Comparison of ENCODE assay signal across 11 cellular contexts in the genomic region with DNA sequence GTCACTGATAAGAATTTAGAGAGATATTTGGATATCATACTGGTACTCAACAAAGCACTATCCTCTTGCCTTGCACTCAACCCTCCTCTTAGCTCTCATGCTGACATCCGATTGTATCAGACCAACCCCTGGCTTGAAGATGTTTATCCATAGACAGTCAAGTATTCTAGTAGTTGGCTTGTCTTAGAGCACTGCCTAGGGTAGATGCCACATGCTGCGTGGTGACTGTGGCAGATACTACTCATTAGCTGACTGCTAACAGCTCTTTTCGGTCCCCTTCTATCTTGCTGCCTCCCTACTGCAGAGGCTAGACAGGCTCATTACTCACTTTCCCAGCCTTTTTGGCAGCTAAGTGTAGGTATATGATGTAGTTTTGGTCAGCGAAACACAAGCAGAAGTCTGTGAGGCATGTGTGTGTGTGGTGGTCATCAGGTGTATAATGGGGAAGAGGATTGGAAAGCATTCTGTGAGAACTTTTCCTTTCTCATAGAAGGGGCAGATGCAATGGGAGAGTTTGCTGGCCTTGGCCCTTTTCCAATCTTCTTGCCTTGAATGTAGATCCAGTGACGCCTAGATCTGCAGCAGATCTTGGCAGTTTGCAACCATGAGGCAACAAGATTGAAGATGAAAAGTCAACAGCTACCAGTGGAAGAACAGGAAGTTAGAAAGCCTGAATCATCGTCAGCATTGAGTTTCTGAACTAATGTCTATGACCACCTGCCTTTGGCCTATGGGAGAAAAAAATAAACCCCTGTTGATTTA. TPM values are rescaled to one million over a fixed set of nuclear protein-coding genes. Genes with fewer than 3 reads are reported as not detected.
DNase-seq lines count a peak whose midpoint lies in the region; ATAC-seq, FAIRE-seq and TF ChIP-seq lines count a peak whose summit lies in the region.
"Had no signal": no experiment of that assay in that cellular context is flagged by ENCODE, and none has a peak within 500 bp of the region (broad histone marks: within the 10 kb centered on the region; RNA-seq: fewer than 3 reads in every experiment).

No MANE protein-coding gene starts in this region.

- in situ Hi-C loops in GM13977 (cut with MboI; ENCODE audit: low pct_unique_long_range_greater_than_20kb, low sequenced_read_pairs, unreplicated experiment): no loop called here

- H3K27ac ChIP-seq in adipose tissue (ENCODE audit: low read depth, low read length) (peak overlapping the region; percentile 94), keratinocyte (ENCODE audit: control insufficient read depth, insufficient read depth, low read length) (no peak overlapping the region)
- H3K27ac ChIP-seq: SJCRH30 had no signal

- H3K9me1 ChIP-seq in keratinocyte (ENCODE audit: control insufficient read depth, extremely low read depth, insufficient read depth, low read length): no peaks in the 10 kb centered on the region

- H3K36me3 ChIP-seq in keratinocyte (ENCODE audit: control insufficient read depth in 2 of 2, extremely low read depth in 1 of 2, insufficient read depth in 2 of 2, low read length in 2 of 2): no peaks in the 10 kb centered on the region
- H3K36me3 ChIP-seq: SJCRH30 had no signal

- H3K9me3 Mint-ChIP-seq in stimulated activated naive CD8-positive, alpha-beta T cell treated with anti-CD3 and anti-CD28 coated beads, Interleukin-15, Interleukin-2, amounts not matched to agents 100 ng/mL and 50 ng/mL, for 24 hours: no peaks in the 10 kb centered on the region
- H3K9me3 Mint-ChIP-seq in stimulated activated naive CD8-positive, alpha-beta T cell treated with anti-CD3 and anti-CD28 coated beads, Interleukin-15, amount 100 ng/mL, for 72 hours: no peaks in the 10 kb centered on the region

- no peak overlapping the region for H3K4me3 ChIP-seq in keratinocyte (ENCODE audit: control insufficient read depth in 2 of 3, extremely low read depth in 1 of 3, insufficient read depth in 2 of 3, low read depth in 1 of 3, low read length in 3 of 3)
- H3K4me3 ChIP-seq: SJCRH30 had no signal

- FAIRE-seq in keratinocyte (lab: Jason Lieb, UNC): peak; percentile 29
- FAIRE-seq: D721Med had no signal

- no peaks in the 10 kb centered on the region for H4K20me1 ChIP-seq in keratinocyte (ENCODE audit: control insufficient read depth, extremely low read depth, insufficient read depth, low read length)

- H3K27me3 Mint-ChIP-seq in stimulated activated naive CD8-positive, alpha-beta T cell treated with anti-CD3 and anti-CD28 coated beads, Interleukin-15, Interleukin-2, amounts not matched to agents 100 ng/mL and 50 ng/mL, for 24 hours: no peaks in the 10 kb centered on the region
- H3K27me3 Mint-ChIP-seq in stimulated activated naive CD8-positive, alpha-beta T cell treated with anti-CD3 and anti-CD28 coated beads, Interleukin-15, amount 100 ng/mL, for 72 hours: no peaks in the 10 kb centered on the region
- H3K27me3 Mint-ChIP-seq: progenitor cell of endocrine pancreas had no signal

- H3K4me3 Mint-ChIP-seq in stimulated activated naive CD8-positive, alpha-beta T cell treated with anti-CD3 and anti-CD28 coated beads, Interleukin-15, Interleukin-2, amounts not matched to agents 100 ng/mL and 50 ng/mL, for 24 hours: no peak overlapping the region
- H3K4me3 Mint-ChIP-seq in stimulated activated naive CD8-positive, alpha-beta T cell treated with anti-CD3 and anti-CD28 coated beads, Interleukin-15, amount 100 ng/mL, for 72 hours: peak overlapping the region in 1 of 2 donors; percentile 19

- peaks cover 6% of the 10 kb centered on the region for H3K4me1 ChIP-seq in keratinocyte (ENCODE audit: control insufficient read depth, extremely low read depth, insufficient read depth, low read length)
- H3K4me1 ChIP-seq: SJCRH30 had no signal

- H3K9me3 ChIP-seq in keratinocyte (ENCODE audit: control insufficient read depth, low read depth, low read length): no peaks in the 10 kb centered on the region
- H3K9me3 ChIP-seq: SJCRH30 had no signal

- WGBS in adipose tissue, 3 donors: 62 to 77% (median 62%) methylated on average over 6 of the region's 6 CpGs

- TF ChIP-seq CTCF in keratinocyte (optimal IDR thresholded peaks at IDR 0.05 in 1 of 3, IDR thresholded peaks at IDR 0.05 in 1 of 3, conservative IDR thresholded peaks at IDR 0.05 in 1 of 3; ENCODE audit: extremely low read depth in 1 of 3, insufficient read depth in 2 of 3, low read length in 3 of 3) (no peak), GM13977 (IDR thresholded peaks at IDR 0.05; ENCODE audit: extremely low read depth, insufficient read depth, missing control alignments) (no peak)

- no peaks in the 10 kb centered on the region for H3K27me3 ChIP-seq in keratinocyte (ENCODE audit: control insufficient read depth, extremely low read depth, insufficient read depth, low read length)

- DNase-seq in stimulated activated naive CD8-positive, alpha-beta T cell treated with anti-CD3 and anti-CD28 coated beads, Interleukin-15, amount 100 ng/mL, for 72 hours: no peak
- DNase-seq in keratinocyte (ENCODE audit: low read depth, low spot score) (no peak), GM13977 (ENCODE audit: low spot score) (no peak)
- no peak for DNase-seq in activated CD4-positive, alpha-beta T cell treated with anti-CD3 and anti-CD28 coated beads, Interleukin-2, amount 50 U/mL, for 1 hour
- DNase-seq: SJCRH30 had no signal

- no peak overlapping the region for H2AFZ ChIP-seq in keratinocyte (ENCODE audit: control insufficient read depth, low read length)

- ATAC-seq in stimulated activated naive CD8-positive, alpha-beta T cell treated with anti-CD3 and anti-CD28 coated beads, Interleukin-15, amount 100 ng/mL, for 72 hours: no peak
- ATAC-seq in HG02981 (IDR thresholded peaks at IDR 0.05; ENCODE audit: unreplicated experiment) (no peak), GM21737 (IDR thresholded peaks at IDR 0.05; ENCODE audit: unreplicated experiment) (no peak)

- peaks cover 6% of the 10 kb centered on the region for H3K79me2 ChIP-seq in keratinocyte (ENCODE audit: control insufficient read depth, insufficient read depth, low read length)

- no peak overlapping the region for H3K4me2 ChIP-seq in keratinocyte (ENCODE audit: control insufficient read depth, extremely low read depth, insufficient read depth, low read depth, low read length)

- H3K9ac ChIP-seq in keratinocyte (ENCODE audit: control insufficient read depth, extremely low read depth, insufficient read depth, low read length): no peak overlapping the region

- dilution Hi-C loops in keratinocyte (cut with MboI; ENCODE audit: extremely low pct_ligation_motif_present, low sequenced_read_pairs): no loop called here

- peaks cover 64% of the 10 kb centered on the region for H3K4me1 Mint-ChIP-seq in stimulated activated naive CD8-positive, alpha-beta T cell treated with anti-CD3 and anti-CD28 coated beads, Interleukin-15, Interleukin-2, amounts not matched to agents 100 ng/mL and 50 ng/mL, for 24 hours (ENCODE audit: low read depth)
- peaks cover 51% of the 10 kb centered on the region for H3K4me1 Mint-ChIP-seq in stimulated activated naive CD8-positive, alpha-beta T cell treated with anti-CD3 and anti-CD28 coated beads, Interleukin-15, amount 100 ng/mL, for 72 hours

- peak overlapping the region; percentile 33 for H3K27ac Mint-ChIP-seq in stimulated activated naive CD8-positive, alpha-beta T cell treated with anti-CD3 and anti-CD28 coated beads, Interleukin-15, Interleukin-2, amounts not matched to agents 100 ng/mL and 50 ng/mL, for 24 hours
- H3K27ac Mint-ChIP-seq in stimulated activated naive CD8-positive, alpha-beta T cell treated with anti-CD3 and anti-CD28 coated beads, Interleukin-15, amount 100 ng/mL, for 72 hours: no peak overlapping the region
- H3K27ac Mint-ChIP-seq: progenitor cell of endocrine pancreas had no signal

- peaks cover 3% of the 10 kb centered on the region for H3K36me3 Mint-ChIP-seq in stimulated activated naive CD8-positive, alpha-beta T cell treated with anti-CD3 and anti-CD28 coated beads, Interleukin-15, Interleukin-2, amounts not matched to agents 100 ng/mL and 50 ng/mL, for 24 hours (ENCODE audit: low read depth)

RNA-seq across cellular contexts. Expression of gene IFNGR1, which starts 4.4 kb away (rescaled TPM):
- 100 to 1,000 TPM in 1 of 3 donors, 10 to 100 TPM in 2; 34.5 to 130 (median 76.4) TPM for polyA plus RNA-seq in adipose tissue
- 54.8 to 150 TPM (median 109 TPM) in 3 replicates for polyA plus RNA-seq in keratinocyte
- 181 TPM for polyA plus RNA-seq in keratinocyte (2011; ENCODE audit: low read depth)
- polyA plus RNA-seq in keratinocyte (2011; cell fraction: cytosol; rRNA removed): 29.1 and 70.4 TPM in 2 replicates
- polyA plus RNA-seq in keratinocyte (2011; cell fraction: nucleus; rRNA removed): 152 and 195 TPM in 2 replicates
- polyA plus RNA-seq in keratinocyte (2012; ENCODE audit: low replicate concordance): 55.4 and 136 TPM in 2 replicates
- polyA minus RNA-seq in keratinocyte: 25.6 to 52.1 TPM (median 50.6 TPM) in 3 replicates
- 49.1 TPM for polyA minus RNA-seq in keratinocyte (2011; cell fraction: cytosol; rRNA and poly(A)+ RNA removed)
- polyA minus RNA-seq in keratinocyte (2011; cell fraction: nucleus; rRNA and poly(A)+ RNA removed): 150 and 198 TPM in 2 replicates

RNA-seq across cellular contexts. Expression of gene IL22RA2, which starts 50.1 kb away (rescaled TPM):
- polyA plus RNA-seq in adipose tissue: not detected
- 0.01 to 0.03 TPM in 2 of 3 replicates, not detected in the other for polyA plus RNA-seq in keratinocyte
- not detected for polyA plus RNA-seq in keratinocyte (2011; ENCODE audit: low read depth)
- not detected in 2 replicates for polyA plus RNA-seq in keratinocyte (2011; cell fraction: cytosol; rRNA removed)
- polyA plus RNA-seq in keratinocyte (2011; cell fraction: nucleus; rRNA removed): not detected in 2 replicates
- not detected in 2 replicates for polyA plus RNA-seq in keratinocyte (2012; ENCODE audit: low replicate concordance)
- polyA minus RNA-seq in keratinocyte: not detected in 3 replicates
- polyA minus RNA-seq in keratinocyte (2011; cell fraction: cytosol; rRNA and poly(A)+ RNA removed): not detected
- polyA minus RNA-seq in keratinocyte (2011; cell fraction: nucleus; rRNA and poly(A)+ RNA removed): not detected in 2 replicates
